ENCODE assay signal across 14 cellular contexts in the genomic region with DNA sequence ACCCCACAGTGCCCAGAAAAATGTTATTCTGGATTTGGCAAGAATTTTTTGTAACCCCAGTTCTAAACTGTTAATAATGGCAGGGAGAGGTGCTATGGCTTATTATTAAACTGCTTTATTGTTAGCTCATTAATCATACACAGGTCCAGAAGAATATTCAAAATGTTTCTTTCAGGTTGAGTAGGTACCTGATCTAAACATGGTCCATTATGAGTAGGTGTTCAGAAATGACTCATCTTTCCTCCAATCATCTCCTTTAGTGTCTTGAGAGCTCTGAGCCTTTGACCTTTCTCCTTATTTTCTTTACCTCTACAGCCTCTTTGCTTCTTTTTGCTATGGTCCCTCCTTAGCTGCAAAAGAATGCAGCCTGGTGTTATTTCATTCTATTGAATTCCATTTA.
DNase-seq lines count a peak whose midpoint lies in the region; ATAC-seq and TF ChIP-seq lines count a peak whose summit lies in the region.
"Had no signal": no experiment of that assay in that cellular context is flagged by ENCODE, and none has a peak within 500 bp of the region (broad histone marks: within the 10 kb centered on the region; RNA-seq: fewer than 3 reads in every experiment).

No MANE protein-coding gene starts in this region.

- intact Hi-C loops in activated T-helper 2 cell treated with anti-CD3 and anti-CD28 coated beads, Interferon-gamma antibody, Interleukin-2, Interleukin-4, amounts not matched to agents 10 μg/mL and 5 μg/mL and 100 μg/mL, durations not matched to agents 14 hours and 24 hours and 36 hours (cut with micrococcal nuclease) = no loop called here

- H3K27ac Mint-ChIP-seq in naive thymus-derived CD8-positive, alpha-beta T cell = no peak overlapping the region
- no peak overlapping the region for H3K27ac Mint-ChIP-seq in HFFc6
- H3K27ac Mint-ChIP-seq in activated T-helper 2 cell treated with anti-CD3 and anti-CD28 coated beads, Interferon-gamma antibody, Interleukin-2, Interleukin-4, amounts not matched to agents 10 μg/mL and 5 μg/mL and 100 μg/mL, durations not matched to agents 14 hours and 24 hours and 36 hours = no peak overlapping the region

- POLR2A ChIA-PET in naive thymus-derived CD8-positive, alpha-beta T cell (lab: Charles Lee) = no interaction called here

- peak; percentile 98 for ATAC-seq in GM18502 (IDR thresholded peaks at IDR 0.05; ENCODE audit: poor library complexity, unreplicated experiment)
- ATAC-seq in GM19395 (IDR thresholded peaks at IDR 0.05; ENCODE audit: unreplicated experiment) = peak; percentile 99
- ATAC-seq in HG02798 (IDR thresholded peaks at IDR 0.05; ENCODE audit: poor library complexity, unreplicated experiment) = peak; percentile 98
- ATAC-seq in HG03460 (IDR thresholded peaks at IDR 0.05; ENCODE audit: unreplicated experiment) = peak; percentile 97
- no peak for ATAC-seq in naive thymus-derived CD8-positive, alpha-beta T cell
- ATAC-seq: HepG2 had no signal

- DNase-seq in naive thymus-derived CD8-positive, alpha-beta T cell = no peak
- DNase-seq in HFFc6 (no peak), NCI-H526 treated with DMSO at 0.1 percent for 48 hours (lab: John Stamatoyannopoulos, UW) (no peak)
- DNase-seq in activated T-helper 2 cell treated with anti-CD3 and anti-CD28 coated beads, Interferon-gamma antibody, Interleukin-2, Interleukin-4, amounts not matched to agents 10 μg/mL and 5 μg/mL and 100 μg/mL, durations not matched to agents 14 hours and 24 hours and 36 hours (ENCODE audit: low spot score) = no peak
- DNase-seq: activated effector memory CD4-positive, alpha-beta T cell treated with anti-CD3 and anti-CD28 coated beads, Interleukin-2, amount 50 U/mL, for 16 hours; left ventricle myocardium inferior; upper lobe of left lung had no signal

- H3K36me3 Mint-ChIP-seq in naive thymus-derived CD8-positive, alpha-beta T cell = no peaks in the 10 kb centered on the region
- H3K36me3 Mint-ChIP-seq in HFFc6 (ENCODE audit: low read depth) = no peaks in the 10 kb centered on the region
- no peaks in the 10 kb centered on the region for H3K36me3 Mint-ChIP-seq in activated T-helper 2 cell treated with anti-CD3 and anti-CD28 coated beads, Interferon-gamma antibody, Interleukin-2, Interleukin-4, amounts not matched to agents 10 μg/mL and 5 μg/mL and 100 μg/mL, durations not matched to agents 14 hours and 24 hours and 36 hours (ENCODE audit: low read depth)
- H3K36me3 Mint-ChIP-seq: CD4-positive, CD25-positive, alpha-beta regulatory T cell had no signal

- H3K4me3 Mint-ChIP-seq in naive thymus-derived CD8-positive, alpha-beta T cell = no peak overlapping the region
- no peak overlapping the region for H3K4me3 Mint-ChIP-seq in HFFc6
- H3K4me3 Mint-ChIP-seq in activated T-helper 2 cell treated with anti-CD3 and anti-CD28 coated beads, Interferon-gamma antibody, Interleukin-2, Interleukin-4, amounts not matched to agents 10 μg/mL and 5 μg/mL and 100 μg/mL, durations not matched to agents 14 hours and 24 hours and 36 hours (ENCODE audit: low read depth) = no peak overlapping the region
- H3K4me3 Mint-ChIP-seq: CD4-positive, CD25-positive, alpha-beta regulatory T cell; central memory CD8-positive, alpha-beta T cell had no signal

- TF ChIP-seq CTCF in HFFc6 (IDR thresholded peaks at IDR 0.05) = no peak

- H3K9me3 Mint-ChIP-seq in naive thymus-derived CD8-positive, alpha-beta T cell = peaks cover 0 to 28% (median 2%) of the 10 kb centered on the region in 9 donors
- H3K9me3 Mint-ChIP-seq in HFFc6 = peaks cover 37% of the 10 kb centered on the region
- H3K9me3 Mint-ChIP-seq in activated T-helper 2 cell treated with anti-CD3 and anti-CD28 coated beads, Interferon-gamma antibody, Interleukin-2, Interleukin-4, amounts not matched to agents 10 μg/mL and 5 μg/mL and 100 μg/mL, durations not matched to agents 14 hours and 24 hours and 36 hours = peaks cover 4% of the 10 kb centered on the region

- H3K27me3 Mint-ChIP-seq in naive thymus-derived CD8-positive, alpha-beta T cell = no peaks in the 10 kb centered on the region
- no peaks in the 10 kb centered on the region for H3K27me3 Mint-ChIP-seq in HFFc6 (ENCODE audit: insufficient read depth)
- no peaks in the 10 kb centered on the region for H3K27me3 Mint-ChIP-seq in activated T-helper 2 cell treated with anti-CD3 and anti-CD28 coated beads, Interferon-gamma antibody, Interleukin-2, Interleukin-4, amounts not matched to agents 10 μg/mL and 5 μg/mL and 100 μg/mL, durations not matched to agents 14 hours and 24 hours and 36 hours (ENCODE audit: low read depth)
- H3K27me3 Mint-ChIP-seq: CD4-positive, CD25-positive, alpha-beta regulatory T cell; central memory CD8-positive, alpha-beta T cell had no signal

- no peaks in the 10 kb centered on the region for H3K4me1 Mint-ChIP-seq in naive thymus-derived CD8-positive, alpha-beta T cell
- H3K4me1 Mint-ChIP-seq in HFFc6 (ENCODE audit: low read depth) = no peaks in the 10 kb centered on the region
- peaks cover 12% of the 10 kb centered on the region for H3K4me1 Mint-ChIP-seq in activated T-helper 2 cell treated with anti-CD3 and anti-CD28 coated beads, Interferon-gamma antibody, Interleukin-2, Interleukin-4, amounts not matched to agents 10 μg/mL and 5 μg/mL and 100 μg/mL, durations not matched to agents 14 hours and 24 hours and 36 hours (ENCODE audit: low read depth)
- H3K4me1 Mint-ChIP-seq: central memory CD8-positive, alpha-beta T cell had no signal

Comparison
In these comparisons a context has a peak if more than half of its experiments do, and no peak if none do; other contexts are left out.
1. ATAC-seq: peak in GM18502 (single experiment), GM19395 (single experiment), HG02798 (single experiment) and HG03460 (single experiment); none in naive thymus-derived CD8-positive, alpha-beta T cell (0 of 2).